1 cellular context compared by ENCODE assay signal in genomic region chr11:126115820-126116319, GRCh38.
TF ChIP-seq lines count a peak whose summit lies in the region.

No MANE protein-coding gene starts in this region.

TF ChIP-seq in HepG2, 621 proteins besides CTCF, POLR2A, EP300 and RAD21 (continued from another document):
- TF ChIP-seq, protein P1, sequence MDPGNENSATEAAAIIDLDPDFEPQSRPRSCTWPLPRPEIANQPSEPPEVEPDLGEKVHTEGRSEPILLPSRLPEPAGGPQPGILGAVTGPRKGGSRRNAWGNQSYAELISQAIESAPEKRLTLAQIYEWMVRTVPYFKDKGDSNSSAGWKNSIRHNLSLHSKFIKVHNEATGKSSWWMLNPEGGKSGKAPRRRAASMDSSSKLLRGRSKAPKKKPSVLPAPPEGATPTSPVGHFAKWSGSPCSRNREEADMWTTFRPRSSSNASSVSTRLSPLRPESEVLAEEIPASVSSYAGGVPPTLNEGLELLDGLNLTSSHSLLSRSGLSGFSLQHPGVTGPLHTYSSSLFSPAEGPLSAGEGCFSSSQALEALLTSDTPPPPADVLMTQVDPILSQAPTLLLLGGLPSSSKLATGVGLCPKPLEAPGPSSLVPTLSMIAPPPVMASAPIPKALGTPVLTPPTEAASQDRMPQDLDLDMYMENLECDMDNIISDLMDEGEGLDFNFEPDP (CRISPR knock-in tag; conservative IDR thresholded peaks at IDR 0.05): no peak
- TF ChIP-seq BCL3 (CRISPR knock-in tag; IDR thresholded peaks at IDR 0.05) (0 out of 2 replicates have a peak, but pooled peaks have one; percentile 39), ZFP36L1 (CRISPR knock-in tag; IDR thresholded peaks at IDR 0.05) (peak; percentile 57; the same call in 1 of the 2 replicates), ZFY (CRISPR knock-in tag; IDR thresholded peaks at IDR 0.05) (peak; percentile 64; the same call in 1 of the 2 replicates)
